Comparison of ENCODE assay signal across 8 cellular contexts in the genomic region with DNA sequence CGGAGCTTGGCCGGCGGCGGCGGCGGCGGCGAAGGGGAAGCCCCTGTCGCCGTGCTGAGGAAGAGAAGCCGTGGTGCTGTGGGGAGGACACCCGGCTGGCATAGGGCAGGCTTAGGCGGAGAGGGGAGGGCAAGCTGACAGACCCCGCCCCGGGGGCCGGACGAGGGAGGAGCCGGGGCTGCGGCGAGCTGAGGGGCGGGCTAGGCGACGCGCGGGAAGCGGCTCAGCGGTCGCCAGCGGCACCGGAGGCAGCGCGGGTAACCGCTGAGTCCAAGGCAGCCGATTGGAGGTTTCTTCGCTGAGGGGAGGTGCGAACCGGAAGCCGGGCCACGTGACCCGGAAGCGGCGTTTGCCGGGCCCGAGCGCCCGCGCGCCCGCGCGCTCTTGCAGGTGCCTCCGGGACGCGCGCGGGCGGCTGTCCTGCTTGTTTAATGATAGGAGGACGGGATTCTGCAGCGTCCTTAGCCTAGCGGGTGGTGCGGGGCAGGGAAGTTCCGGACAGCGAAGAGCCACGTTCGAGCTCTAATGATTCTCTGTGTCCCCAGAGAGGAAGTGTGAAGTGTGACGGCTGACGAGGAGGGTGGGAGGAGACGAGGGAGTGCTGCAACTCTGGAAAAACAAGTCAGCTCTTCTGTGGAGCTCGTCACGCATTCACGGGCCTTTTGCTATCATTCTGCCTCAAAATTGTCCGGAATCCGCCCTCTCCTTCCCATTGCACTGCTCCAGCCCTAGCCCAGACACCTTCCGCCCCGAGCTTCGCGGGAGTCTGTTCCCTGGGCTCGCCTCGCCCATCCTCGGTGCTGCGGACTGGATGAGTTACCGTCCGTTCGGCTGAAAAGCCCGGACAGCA. TPM values are rescaled to one million over a fixed set of nuclear protein-coding genes. Genes with fewer than 3 reads are reported as not detected.
A peak's percentile ranks its signal among the peaks of the same experiment; 100 is the strongest.
DNase-seq lines count a peak whose midpoint lies in the region; ATAC-seq, FAIRE-seq and TF ChIP-seq lines count a peak whose summit lies in the region.

A gene (minus strand): TSS at position 102 of the 850 bp plus-strand sequence. CDS start 2,289 bp downstream, outside the sequence.

- H3F3A ChIP-seq in GM23248 (ENCODE audit: insufficient read depth) = no peaks in the 10 kb centered on the region

- H3K9me2 ChIP-seq in GM23248 (ENCODE audit: insufficient read depth) (no peaks in the 10 kb centered on the region), Karpas-422 (replicated peaks; ENCODE audit: insufficient read depth, low read length) (no peaks in the 10 kb centered on the region)

- H3K27me3 ChIP-seq in DND-41 (ENCODE audit: insufficient read depth, low read length, poor library complexity) (no peaks in the 10 kb centered on the region), GM23248 (replicated peaks; ENCODE audit: insufficient read depth) (no peaks in the 10 kb centered on the region), Karpas-422 (ENCODE audit: low read length) (no peaks in the 10 kb centered on the region), esophagus muscularis mucosa (no peaks in the 10 kb centered on the region)

- H3K36me3 Mint-ChIP-seq in activated T-cell treated with anti-CD3 and anti-CD28 coated beads, Interleukin-2, amount 50 U/mL, for 72 hours (ENCODE audit: insufficient read depth in 2 of 2) = peaks cover 0 to 8% of the 10 kb centered on the region in 2 donors

- H3K4me1 ChIP-seq in DND-41 (ENCODE audit: insufficient read depth, low read length) (peaks cover 22% of the 10 kb centered on the region), GM23248 (ENCODE audit: insufficient read depth) (no peaks in the 10 kb centered on the region), Karpas-422 (ENCODE audit: low read length) (peaks cover 54% of the 10 kb centered on the region), esophagus muscularis mucosa (peaks cover 12 to 41% (median 28%) of the 10 kb centered on the region in 4 donors)

- H4K20me1 ChIP-seq in DND-41 (ENCODE audit: insufficient read depth, low read length) = no peaks in the 10 kb centered on the region
- no peaks in the 10 kb centered on the region for H4K20me1 ChIP-seq in GM23248 (ENCODE audit: insufficient read depth)
- H4K20me1 ChIP-seq in Karpas-422 (ENCODE audit: insufficient read depth, low read depth, low read length) = no peaks in the 10 kb centered on the region

- H3K27ac Mint-ChIP-seq in activated T-cell treated with anti-CD3 and anti-CD28 coated beads, Interleukin-2, amount 50 U/mL, for 72 hours = peak within 1 kb of the TSS; percentile 96

- H3K9me3 ChIP-seq in DND-41 (ENCODE audit: insufficient read depth, low read length, severe bottlenecking) (no peaks in the 10 kb centered on the region), GM23248 (ENCODE audit: low read depth) (no peaks in the 10 kb centered on the region), Karpas-422 (ENCODE audit: low read length) (no peaks in the 10 kb centered on the region), esophagus muscularis mucosa (no peaks in the 10 kb centered on the region)

- peaks cover 6% of the 10 kb centered on the region for H3K27me3 Mint-ChIP-seq in activated T-cell treated with anti-CD3 and anti-CD28 coated beads, Interleukin-2, amount 50 U/mL, for 72 hours (ENCODE audit: low read depth)

- H2AFZ ChIP-seq in DND-41 (ENCODE audit: low read depth, low read length) = peak within 1 kb of the TSS; percentile 81
- H2AFZ ChIP-seq in GM23248 = peak within 1 kb of the TSS; percentile 92
- peak within 1 kb of the TSS; percentile 94 for H2AFZ ChIP-seq in Karpas-422 (ENCODE audit: low read length)

- peak; percentile 55 for TF ChIP-seq POLR2A in esophagus muscularis mucosa (IDR thresholded peaks at IDR 0.05; ENCODE audit: low read depth)

- WGBS in GM23248 (ENCODE audit: low coverage in 1 of 2, low lambda C conversion rate in 2 of 2, missing lambda C conversion rate in 2 of 2), 2 experiments = 1 to 2% methylated on average over 27 to 49 of the region's 85 CpGs
- 0% methylated on average over 21 of the region's 85 CpGs for WGBS in esophagus muscularis mucosa

- H3K79me2 ChIP-seq in DND-41 (ENCODE audit: insufficient read depth, low read length) = peaks cover 8% of the 10 kb centered on the region; the same call in 1 of the 2 replicates
- no peaks in the 10 kb centered on the region for H3K79me2 ChIP-seq in GM23248 (ENCODE audit: insufficient read depth)
- peaks cover 32% of the 10 kb centered on the region for H3K79me2 ChIP-seq in Karpas-422 (ENCODE audit: low read length)

- H3K36me3 ChIP-seq in DND-41 (ENCODE audit: insufficient read depth, low read length) (no peaks in the 10 kb centered on the region), GM23248 (ENCODE audit: low read depth) (no peaks in the 10 kb centered on the region), Karpas-422 (ENCODE audit: insufficient read depth, low read length) (no peaks in the 10 kb centered on the region; the same call in 1 of the 2 replicates), esophagus muscularis mucosa (peaks cover 0 to 4% (median 0%) of the 10 kb centered on the region in 4 donors)

- TF ChIP-seq CTCF in DND-41 (IDR thresholded peaks at IDR 0.05; ENCODE audit: borderline replicate concordance, extremely low read depth, low read length, poor library complexity, severe bottlenecking) = no peak
- TF ChIP-seq CTCF in esophagus muscularis mucosa (IDR thresholded peaks at IDR 0.05) = no peak

- H3K9ac ChIP-seq in DND-41 (ENCODE audit: low read depth, low read length) (peak within 1 kb of the TSS; percentile 86), GM23248 (peak within 1 kb of the TSS; percentile 63), Karpas-422 (ENCODE audit: low read length) (peak within 1 kb of the TSS; percentile 81)

- H3K4me3 ChIP-seq in DND-41 (ENCODE audit: low read depth in 1 of 2, low read length in 2 of 2) = peak within 1 kb of the TSS; percentile 35 to 81; a peak in 3 of 4 replicates
- H3K4me3 ChIP-seq in GM23248 = peak within 1 kb of the TSS; percentile 85
- H3K4me3 ChIP-seq in Karpas-422 (ENCODE audit: low read length) = peak within 1 kb of the TSS; percentile 73
- H3K4me3 ChIP-seq in esophagus muscularis mucosa = peak within 1 kb of the TSS; percentile 75 to 93 (median 80)

- intact Hi-C loops in esophagus muscularis mucosa (cut with DNase I) = loop anchor here (5.0 to 10.0 kb wide), 4 partner anchors 63 to 1020 kb away; a partner anchor contains a TSS

- in situ Hi-C loops in GM23248 (cut with MboI) = no loop called here

- peak; percentile 94 for ATAC-seq in DND-41 (ENCODE audit: insufficient read depth, low read depth)
- ATAC-seq in activated T-cell treated with anti-CD3 and anti-CD28 coated beads, Interleukin-2, amount 50 U/mL, for 72 hours (replicated peaks in 1 of 2) = peak; percentile 97 to 98

- H3K27ac ChIP-seq in DND-41 (ENCODE audit: low read length) = peak within 1 kb of the TSS; percentile 92
- H3K27ac ChIP-seq in GM23248 = peak within 1 kb of the TSS; percentile 59
- H3K27ac ChIP-seq in Karpas-422 (ENCODE audit: low read length) = peak within 1 kb of the TSS; percentile 80
- peak within 1 kb of the TSS; percentile 88 to 96 (median 95) for H3K27ac ChIP-seq in esophagus muscularis mucosa (replicated peaks in 1 of 4)

- DNase-seq in DND-41 = peak; percentile 92
- peak; percentile 93 for DNase-seq in GM23248
- DNase-seq in Karpas-422 = peak; percentile 98
- peak; percentile 82 for DNase-seq in RCC 7860 (ENCODE audit: low spot score)
- DNase-seq in activated T-cell treated with anti-CD3 and anti-CD28 coated beads, Interleukin-2, amount 50 U/mL, for 72 hours = peak; percentile 94 to 97
- peak; percentile 94 for DNase-seq in esophagus muscularis mucosa (ENCODE audit: extremely low spot score)
- DNase-seq in myocyte (ENCODE audit: low read depth) = peak; percentile 90
- peak; percentile 80 to 97 for DNase-seq in stimulated activated CD8-positive, alpha-beta memory T cell treated with anti-CD3 and anti-CD28 coated beads, Interleukin-7, amount 100 ng/mL, for 4 hours (ENCODE audit: low read depth in 2 of 2)

- peak within 1 kb of the TSS; percentile 91 for H3K4me2 ChIP-seq in DND-41 (ENCODE audit: insufficient read depth, low read length)
- peak within 1 kb of the TSS; percentile 91 for H3K4me2 ChIP-seq in GM23248 (ENCODE audit: unreplicated experiment)
- H3K4me2 ChIP-seq in Karpas-422 (ENCODE audit: low read depth, low read length, poor library complexity, severe bottlenecking) = peak within 1 kb of the TSS; percentile 85

- no peak for FAIRE-seq in RCC 7860 (lab: Jason Lieb, UNC)

- H3K4me1 Mint-ChIP-seq in activated T-cell treated with anti-CD3 and anti-CD28 coated beads, Interleukin-2, amount 50 U/mL, for 72 hours (ENCODE audit: low read depth) = peaks cover 30% of the 10 kb centered on the region

- H3K4me3 Mint-ChIP-seq in activated T-cell treated with anti-CD3 and anti-CD28 coated beads, Interleukin-2, amount 50 U/mL, for 72 hours = peak within 1 kb of the TSS; percentile 96

- H3K9me3 Mint-ChIP-seq in activated T-cell treated with anti-CD3 and anti-CD28 coated beads, Interleukin-2, amount 50 U/mL, for 72 hours = no peaks in the 10 kb centered on the region

- TF ChIP-seq EP300 in esophagus muscularis mucosa (IDR thresholded peaks at IDR 0.05) = no peak

RNA-seq across cellular contexts. Expression of the gene that starts here (rescaled TPM):
- total RNA-seq in GM23248 (2014; rRNA removed; shearing (Covaris generic)) = 22.6 and 38.1 TPM in 2 replicates
- 24.3 and 27.9 TPM in 2 replicates for polyA plus RNA-seq in GM23248 (2016; fragmentation: Nextera tagmentation; extraction: Ambion mirVana)
- 55.4 and 55.8 TPM in 2 replicates for total RNA-seq in Karpas-422 (2014; rRNA removed; shearing (Covaris generic); ENCODE audit: low replicate concordance)
- 10 to 100 TPM; 33.3 to 43.6 TPM for total RNA-seq in activated T-cell treated with anti-CD3 and anti-CD28 coated beads, Interleukin-2, amount 50 U/mL, for 72 hours
- total RNA-seq in esophagus muscularis mucosa = 100 to 1,000 TPM; 136 to 142 (median 140) TPM
- 61.2 and 77.3 TPM in 2 replicates for total RNA-seq in myocyte
- polyA plus RNA-seq in myocyte (2012) = 19.8 TPM

Comparison
In these comparisons a context has a peak if more than half of its experiments do, and no peak if none do; other contexts are left out.
1. Peak in every context shown above with its lines: DNase-seq, ATAC-seq, H3K4me3 ChIP-seq and H3K27ac ChIP-seq.